1 cellular context compared by ENCODE assay signal in genomic region chr1:180881806-180882509, GRCh38.
TF ChIP-seq lines count a peak whose summit lies in the region.

No MANE protein-coding gene starts in this region.

TF ChIP-seq in HEK293, 187 proteins besides CTCF, POLR2A, EP300 and RAD21 (continued from another document and continues in another):
- TF ChIP-seq ZNF747 (tag by site-specific recombination; IDR thresholded peaks at IDR 0.05) = no peak
- no peak for TF ChIP-seq EGR2 (tag by site-specific recombination; IDR thresholded peaks at IDR 0.05; ENCODE audit: low read depth)
- 0 out of 2 replicates have a peak, but pooled peaks have one; percentile 25 for TF ChIP-seq ZNF580 (tag by site-specific recombination; IDR thresholded peaks at IDR 0.05)
- TF ChIP-seq TSHZ1 (tag by site-specific recombination; IDR thresholded peaks at IDR 0.05; ENCODE audit: borderline replicate concordance) = no peak
- TF ChIP-seq ZNF366 (tag by site-specific recombination; conservative IDR thresholded peaks at IDR 0.05) = peak; percentile 26
- TF ChIP-seq ZNF664 (tag by site-specific recombination; IDR thresholded peaks at IDR 0.05) = no peak
- no peak for TF ChIP-seq ZNF23 (tag by site-specific recombination; IDR thresholded peaks at IDR 0.05; ENCODE audit: borderline replicate concordance)
- 0 out of 2 replicates have a peak, but pooled peaks have one; percentile 8 for TF ChIP-seq SCRT2 (tag by site-specific recombination; IDR thresholded peaks at IDR 0.05)
- no peak for TF ChIP-seq GLIS2 (tag by site-specific recombination; IDR thresholded peaks at IDR 0.05)
- TF ChIP-seq YY1 (tag by site-specific recombination; IDR thresholded peaks at IDR 0.05) = no peak
- no peak for TF ChIP-seq ZNF114 (tag by site-specific recombination; IDR thresholded peaks at IDR 0.05)
- TF ChIP-seq ZNF324 (tag by site-specific recombination; IDR thresholded peaks at IDR 0.05) = no peak
- no peak for TF ChIP-seq ZNF248 (tag by site-specific recombination; IDR thresholded peaks at IDR 0.05)
- TF ChIP-seq ZXDB (tag by site-specific recombination; IDR thresholded peaks at IDR 0.05) = no peak
- no peak for TF ChIP-seq ZNF292 (tag by site-specific recombination; IDR thresholded peaks at IDR 0.05; ENCODE audit: borderline replicate concordance, low read depth)
- no peak for TF ChIP-seq ZNF596 (tag by site-specific recombination; IDR thresholded peaks at IDR 0.05)
- TF ChIP-seq KLF16 (tag by site-specific recombination; IDR thresholded peaks at IDR 0.05) = no peak
- TF ChIP-seq ZNF513 (tag by site-specific recombination; IDR thresholded peaks at IDR 0.05) = no peak
- no peak for TF ChIP-seq ZBTB21 (tag by site-specific recombination; IDR thresholded peaks at IDR 0.05)
- TF ChIP-seq ZNF530 (tag by site-specific recombination; IDR thresholded peaks at IDR 0.05; ENCODE audit: low read depth) = no peak
- no peak for TF ChIP-seq ZNF311 (tag by site-specific recombination; IDR thresholded peaks at IDR 0.05; ENCODE audit: borderline replicate concordance)
- TF ChIP-seq ZNF223 (tag by site-specific recombination; IDR thresholded peaks at IDR 0.05) = 0 out of 2 replicates have a peak, but pooled peaks have one; percentile 28
- no peak for TF ChIP-seq ZSCAN5A (tag by site-specific recombination; IDR thresholded peaks at IDR 0.05)
- 0 out of 2 replicates have a peak, but pooled peaks have one; percentile 38 for TF ChIP-seq ZFP37 (tag by site-specific recombination; IDR thresholded peaks at IDR 0.05)
- no peak for TF ChIP-seq ZNF112 (tag by site-specific recombination; IDR thresholded peaks at IDR 0.05)
- TF ChIP-seq PBX3 (CRISPR knock-in tag; IDR thresholded peaks at IDR 0.05) = no peak
- no peak for TF ChIP-seq ZNF623 (tag by site-specific recombination; IDR thresholded peaks at IDR 0.05)
- TF ChIP-seq ZNF561 (tag by site-specific recombination; IDR thresholded peaks at IDR 0.05; ENCODE audit: borderline replicate concordance) = 0 out of 2 replicates have a peak, but pooled peaks have one; percentile 47
- TF ChIP-seq SALL2 (tag by site-specific recombination; IDR thresholded peaks at IDR 0.05; ENCODE audit: borderline replicate concordance) = no peak
- no peak for TF ChIP-seq ZFP3 (tag by site-specific recombination; IDR thresholded peaks at IDR 0.05; ENCODE audit: low read depth)
- no peak for TF ChIP-seq ZNF621 (tag by site-specific recombination; IDR thresholded peaks at IDR 0.05)
- TF ChIP-seq ZNF239 (tag by site-specific recombination; IDR thresholded peaks at IDR 0.05) = no peak
- TF ChIP-seq ZNF610 (tag by site-specific recombination; IDR thresholded peaks at IDR 0.05; ENCODE audit: borderline replicate concordance) = no peak
- TF ChIP-seq ZNF529 (tag by site-specific recombination; IDR thresholded peaks at IDR 0.05; ENCODE audit: insufficient replicate concordance) = no peak
- no peak for TF ChIP-seq ZNF426 (tag by site-specific recombination; IDR thresholded peaks at IDR 0.05)
- no peak for TF ChIP-seq MYNN (tag by site-specific recombination; IDR thresholded peaks at IDR 0.05; ENCODE audit: borderline replicate concordance)
- no peak for TF ChIP-seq ZBTB6 (tag by site-specific recombination; IDR thresholded peaks at IDR 0.05)
- no peak for TF ChIP-seq BCL6B (tag by site-specific recombination; IDR thresholded peaks at IDR 0.05)
- no peak for TF ChIP-seq HIC1 (tag by site-specific recombination; IDR thresholded peaks at IDR 0.05)
- TF ChIP-seq SP3 (tag by site-specific recombination; IDR thresholded peaks at IDR 0.05) = no peak
- TF ChIP-seq SETDB1 (IDR thresholded peaks at IDR 0.05; ENCODE audit: insufficient read length, low read length) = no peak
- TF ChIP-seq ZNF157 (tag by site-specific recombination; IDR thresholded peaks at IDR 0.05) = no peak
- no peak for TF ChIP-seq MEIS1 (CRISPR knock-in tag; IDR thresholded peaks at IDR 0.05; ENCODE audit: borderline replicate concordance)
- peak; percentile 49 for TF ChIP-seq IKZF3 (tag by site-specific recombination; IDR thresholded peaks at IDR 0.05)
- no peak for TF ChIP-seq ZNF169 (tag by site-specific recombination; IDR thresholded peaks at IDR 0.05)
- TF ChIP-seq ZNF433 (tag by site-specific recombination; IDR thresholded peaks at IDR 0.05; ENCODE audit: low read depth) = no peak
- TF ChIP-seq OSR2 (tag by site-specific recombination; IDR thresholded peaks at IDR 0.05) = no peak; the same call in 1 of the 2 replicates
- no peak for TF ChIP-seq SP2 (tag by site-specific recombination; IDR thresholded peaks at IDR 0.05)
- TF ChIP-seq ZNF692 (tag by site-specific recombination; IDR thresholded peaks at IDR 0.05) = peak; percentile 54; the same call in 1 of the 2 replicates
- TF ChIP-seq ZNF830 (tag by site-specific recombination; IDR thresholded peaks at IDR 0.05; ENCODE audit: low read depth) = no peak
- TF ChIP-seq ZNF155 (tag by site-specific recombination; IDR thresholded peaks at IDR 0.05) = no peak
- TF ChIP-seq KLF8 (tag by site-specific recombination; IDR thresholded peaks at IDR 0.05) = 0 out of 2 replicates have a peak, but pooled peaks have one; percentile 29
- no peak for TF ChIP-seq ZBTB10 (tag by site-specific recombination; IDR thresholded peaks at IDR 0.05)
- peak; percentile 92 for TF ChIP-seq ZBTB17 (tag by site-specific recombination; IDR thresholded peaks at IDR 0.05)
